34 cellular contexts compared by ENCODE assay signal in genomic region chr6:21230536-21230935, GRCh38.
"Had no signal": no experiment of that assay in that cellular context is flagged by ENCODE, and none has a peak within 500 bp of the region (broad histone marks: within the 10 kb centered on the region; RNA-seq: fewer than 3 reads in every experiment).

No MANE protein-coding gene starts in this region.

- H3K4me1 Mint-ChIP-seq: activated naive CD4-positive, alpha-beta T cell treated with anti-CD3 and anti-CD28 coated beads, Interleukin-2, amount 50 U/mL, for 24 hours; activated naive CD8-positive, alpha-beta T cell treated with anti-CD3 and anti-CD28 coated beads, Interleukin-2, amount 10 ng/mL, durations not matched to agents 7 days and 5 days; activated T-helper 17 cell treated with anti-CD3 and anti-CD28 coated beads, Interleukin-2, amount 50 U/mL, for 72 hours; T-cell; T-helper 17 cell had no signal

- DNase-seq: activated CD4-positive, alpha-beta T cell treated with anti-CD3 and anti-CD28 coated beads for 1 hour; activated CD4-positive, alpha-beta T cell treated with anti-CD3 and anti-CD28 coated beads for 48 hours; activated CD4-positive, CD25-positive, alpha-beta regulatory T cell; activated CD8-positive, alpha-beta T cell treated with anti-CD3 and anti-CD28 coated beads for 36 hours; activated effector memory CD4-positive, alpha-beta T cell treated with anti-CD3 and anti-CD28 coated beads, Interleukin-2, amount 50 U/mL, for 16 hours; activated naive CD4-positive, alpha-beta T cell treated with Interleukin-2 at 50 U/mL for 16 hours; activated naive CD8-positive, alpha-beta T cell treated with anti-CD3 and anti-CD28 coated beads, Interleukin-2, amount 10 ng/mL, durations not matched to agents 7 days and 5 days; activated T-cell treated with anti-CD3 and anti-CD28 coated beads, Interleukin-2, amount 50 U/mL, for 1 hour; activated T-cell treated with anti-CD3 and anti-CD28 coated beads, Interleukin-2, amount 50 U/mL, for 72 hours; amygdala; caudate nucleus; cerebellar nuclear complex; Kasumi-1; KG1; MM.1S; MV-4-11; NCI-H1092; NCI-H1417; NCI-H187 treated with DMSO at 0.1 percent for 48 hours; NCI-H345; NCI-H524 treated with DMSO at 0.1 percent for 48 hours; PC-3; Peyer's patch; RPMI8226; SIG-M5; T-cell; T-helper 17 cell; T-helper 9 cell had no signal

- H3K27me3 ChIP-seq: ascending aorta, Peyer's patch had no signal

- ATAC-seq: activated CD8-positive, alpha-beta T cell treated with anti-CD3 and anti-CD28 coated beads for 36 hours; activated T-cell treated with anti-CD3 and anti-CD28 coated beads, Interleukin-2, amount 50 U/mL, for 72 hours; activated T-helper 17 cell treated with anti-CD3 and anti-CD28 coated beads, Interleukin-2, amount 50 U/mL, for 72 hours; PC-3; Right ventricle myocardium inferior; SK-N-SH treated with all-trans-retinoic acid at 6 μM for 48 hours; T-cell; T-helper 17 cell had no signal

- H3K4me3 Mint-ChIP-seq: activated CD8-positive, alpha-beta T cell treated with anti-CD3 and anti-CD28 coated beads for 36 hours; activated naive CD4-positive, alpha-beta T cell treated with anti-CD3 and anti-CD28 coated beads, Interleukin-2, amount 50 U/mL, for 24 hours; activated naive CD8-positive, alpha-beta T cell treated with anti-CD3 and anti-CD28 coated beads, Interleukin-2, amount 10 ng/mL, durations not matched to agents 7 days and 5 days; activated T-cell treated with anti-CD3 and anti-CD28 coated beads, Interleukin-2, amount 50 U/mL, for 72 hours; activated T-helper 17 cell treated with anti-CD3 and anti-CD28 coated beads, Interleukin-2, amount 50 U/mL, for 72 hours; T-cell; T-helper 17 cell had no signal

- H3K4me3 ChIP-seq: ascending aorta, Peyer's patch had no signal

- H3K4me1 ChIP-seq: ascending aorta, Peyer's patch had no signal

- H3K27me3 Mint-ChIP-seq: activated CD8-positive, alpha-beta T cell treated with anti-CD3 and anti-CD28 coated beads for 36 hours; activated naive CD4-positive, alpha-beta T cell treated with anti-CD3 and anti-CD28 coated beads, Interleukin-2, amount 50 U/mL, for 24 hours; activated naive CD8-positive, alpha-beta T cell treated with anti-CD3 and anti-CD28 coated beads, Interleukin-2, amount 10 ng/mL, durations not matched to agents 7 days and 5 days; activated T-helper 17 cell treated with anti-CD3 and anti-CD28 coated beads, Interleukin-2, amount 50 U/mL, for 72 hours; T-cell; T-helper 17 cell had no signal

- H3K27ac ChIP-seq: ascending aorta, Peyer's patch, VCaP had no signal

- H3K27ac Mint-ChIP-seq: activated CD8-positive, alpha-beta T cell treated with anti-CD3 and anti-CD28 coated beads for 36 hours; activated naive CD4-positive, alpha-beta T cell treated with anti-CD3 and anti-CD28 coated beads, Interleukin-2, amount 50 U/mL, for 24 hours; activated naive CD8-positive, alpha-beta T cell treated with anti-CD3 and anti-CD28 coated beads, Interleukin-2, amount 10 ng/mL, durations not matched to agents 7 days and 5 days; activated T-cell treated with anti-CD3 and anti-CD28 coated beads, Interleukin-2, amount 50 U/mL, for 72 hours; activated T-helper 17 cell treated with anti-CD3 and anti-CD28 coated beads, Interleukin-2, amount 50 U/mL, for 72 hours; T-cell; T-helper 17 cell had no signal
